ENCODE assay signal across 8 cellular contexts in genomic region chr4:76307670-76308014, GRCh38. TPM values are rescaled to one million over a fixed set of nuclear protein-coding genes. Genes with fewer than 3 reads are reported as not detected.
A peak's percentile ranks its signal among the peaks of the same experiment; 100 is the strongest.
DNase-seq lines count a peak whose midpoint lies in the region; ATAC-seq, FAIRE-seq and TF ChIP-seq lines count a peak whose summit lies in the region.

No MANE protein-coding gene starts in this region.

- no CpG with 5 or more reads among the region's 4 CpGs for WGBS in neuronal stem cell (ENCODE audit: extremely low coverage in 2 of 2, insufficient read length in 2 of 2, insufficient replicate concordance in 1 of 2), 2 donors

- no peak overlapping the region for H3K9ac ChIP-seq in neuronal stem cell (ENCODE audit: low read depth, low read length, poor library complexity)

- DNase-seq in RCC 7860 (ENCODE audit: low spot score) (peak; percentile 33), fibroblast of villous mesenchyme (ENCODE audit: low read depth) (no peak), neuronal stem cell (ENCODE audit: low spot score) (no peak), cerebellar cortex (ENCODE audit: low spot score) (no peak), pons (ENCODE audit: low spot score) (no peak)
- no peak for DNase-seq in stimulated activated CD4-positive, alpha-beta T cell treated with anti-CD3 and anti-CD28 coated beads, Interleukin-15, amount 100 ng/mL, for 24 hours
- no peak for DNase-seq in CD8-positive, alpha-beta T cell

- H3K9me3 Mint-ChIP-seq in CD8-positive, alpha-beta T cell: no peaks in the 10 kb centered on the region

- H3K4me2 ChIP-seq in neuronal stem cell (ENCODE audit: insufficient read depth, low read length, poor library complexity, severe bottlenecking): no peak overlapping the region

- H2AK5ac ChIP-seq in neuronal stem cell (ENCODE audit: low read depth, low read length): no peak overlapping the region

- no peak overlapping the region for H3K14ac ChIP-seq in neuronal stem cell (ENCODE audit: low read length)

- H3K4me1 ChIP-seq in neuronal stem cell (ENCODE audit: control insufficient read depth in 2 of 2, insufficient read depth in 1 of 2, low read depth in 1 of 2, low read length in 2 of 2): peaks cover 2 to 3% of the 10 kb centered on the region in 2 donors
- peaks cover 24% of the 10 kb centered on the region for H3K4me1 ChIP-seq in CD8-positive, alpha-beta T cell (ENCODE audit: insufficient read depth, low read length)

- H2BK120ac ChIP-seq in neuronal stem cell (ENCODE audit: low read depth, low read length): no peak overlapping the region

- no peak for TF ChIP-seq CTCF in C4-2B (conservative IDR thresholded peaks at IDR 0.05)
- TF ChIP-seq CTCF in fibroblast of villous mesenchyme (IDR thresholded peaks at IDR 0.05; ENCODE audit: insufficient read depth, low read depth, low read length): no peak
- no peak for TF ChIP-seq CTCF in CD8-positive, alpha-beta T cell (IDR thresholded peaks at IDR 0.05)

- no peak overlapping the region for H3K27ac Mint-ChIP-seq in CD8-positive, alpha-beta T cell

- no peaks in the 10 kb centered on the region for H3K9me3 ChIP-seq in neuronal stem cell (replicated peaks in 1 of 2; ENCODE audit: control insufficient read depth in 2 of 2, insufficient read depth in 1 of 2, low read depth in 1 of 2, low read length in 2 of 2)
- H3K9me3 ChIP-seq in CD8-positive, alpha-beta T cell (ENCODE audit: low read length): no peaks in the 10 kb centered on the region

- H3K4me1 Mint-ChIP-seq in CD8-positive, alpha-beta T cell (ENCODE audit: low read depth): peaks cover 21% of the 10 kb centered on the region

- H2AFZ ChIP-seq in neuronal stem cell (ENCODE audit: low read length): peak overlapping the region; percentile 98

- no peaks in the 10 kb centered on the region for H3K36me3 ChIP-seq in neuronal stem cell (replicated peaks in 1 of 2; ENCODE audit: control insufficient read depth in 2 of 2, insufficient read depth in 2 of 2, low read length in 2 of 2)
- H3K36me3 ChIP-seq in CD8-positive, alpha-beta T cell (ENCODE audit: insufficient read depth, low read length): no peaks in the 10 kb centered on the region

- no peaks in the 10 kb centered on the region for H3K36me3 Mint-ChIP-seq in CD8-positive, alpha-beta T cell

- H3K4me3 ChIP-seq in fibroblast of villous mesenchyme (ENCODE audit: low read depth, low read length) (peak overlapping the region; percentile 66), neuronal stem cell (ENCODE audit: low read length in 2 of 2) (no peak overlapping the region)
- H3K4me3 ChIP-seq in CD8-positive, alpha-beta T cell (ENCODE audit: low read depth, low read length): no peak overlapping the region

- no peak overlapping the region for H4K91ac ChIP-seq in neuronal stem cell (ENCODE audit: low read depth, low read length, poor library complexity)

- H3K4me3 Mint-ChIP-seq in CD8-positive, alpha-beta T cell: no peak overlapping the region

- H3K27me3 Mint-ChIP-seq in CD8-positive, alpha-beta T cell (ENCODE audit: low read depth): peaks cover 4% of the 10 kb centered on the region

- no peaks in the 10 kb centered on the region for H3K79me1 ChIP-seq in neuronal stem cell (ENCODE audit: low read depth, low read length)

- peaks cover 0 to 75% (median 6%) of the 10 kb centered on the region in 3 experiments for H3K27me3 ChIP-seq in neuronal stem cell (ENCODE audit: control insufficient read depth in 3 of 3, insufficient read depth in 3 of 3, low read depth in 1 of 3, low read length in 3 of 3)
- no peaks in the 10 kb centered on the region for H3K27me3 ChIP-seq in CD8-positive, alpha-beta T cell (ENCODE audit: insufficient read depth, low read length)

- H3K4ac ChIP-seq in neuronal stem cell (ENCODE audit: low read length): no peak overlapping the region

- FAIRE-seq in RCC 7860 (lab: Jason Lieb, UNC): peak; percentile 4

- no peak overlapping the region for H3K23ac ChIP-seq in neuronal stem cell (ENCODE audit: low read depth, low read length, poor library complexity)

- POLR2A ChIA-PET in CD8-positive, alpha-beta T cell (lab: Charles Lee): interaction anchor here (0.8 kb wide), 1 partner anchor 11 kb away, joined by 3 read pairs; no protein-coding TSS in a partner anchor

- ATAC-seq in CD8-positive, alpha-beta T cell: no peak

- H3K27ac ChIP-seq in C4-2B (peak overlapping the region; percentile 83; the same call in 1 of the 2 replicates), neuronal stem cell (replicated peaks; ENCODE audit: low read length) (no peak overlapping the region)
- no peak overlapping the region for H3K27ac ChIP-seq in CD8-positive, alpha-beta T cell (ENCODE audit: low read depth, low read length)

- no peak overlapping the region for H2BK12ac ChIP-seq in neuronal stem cell (ENCODE audit: low read length)

- H4K8ac ChIP-seq in neuronal stem cell (ENCODE audit: low read depth, low read length): no peak overlapping the region

- H2BK5ac ChIP-seq in neuronal stem cell (ENCODE audit: low read length): no peak overlapping the region

- intact Hi-C loops in CD8-positive, alpha-beta T cell (cut with DNase I, micrococcal nuclease): loop anchor here in 1 of 2 experiments (2.0 kb wide), 1 partner anchor 93 kb away; no protein-coding TSS in a partner anchor

- CTCF ChIA-PET in CD8-positive, alpha-beta T cell (lab: Charles Lee): interaction anchor here (1.0 to 1.4 kb wide), 2 partner anchors 71 to 127 kb away, joined by 3 to 5 read pairs; no protein-coding TSS in a partner anchor

- no peak overlapping the region for H2BK15ac ChIP-seq in neuronal stem cell (ENCODE audit: low read length)

- no peak overlapping the region for H3K18ac ChIP-seq in neuronal stem cell (ENCODE audit: low read length)

RNA-seq across cellular contexts. Expression of gene STBD1, which starts 1.1 kb away (rescaled TPM):
- total RNA-seq in fibroblast of villous mesenchyme: 5.8 and 6.9 TPM in 2 replicates
- 2.0 TPM for polyA plus RNA-seq in neuronal stem cell (2013, experiment 1 of 2)
- 2.1 TPM for polyA plus RNA-seq in neuronal stem cell (2013, experiment 2 of 2)
- not detected for total RNA-seq in CD8-positive, alpha-beta T cell

RNA-seq across cellular contexts. Expression of gene FAM47E, which starts 56.1 kb away (rescaled TPM):
- total RNA-seq in fibroblast of villous mesenchyme: 0.32 and 0.86 TPM in 2 replicates
- 7.5 TPM for polyA plus RNA-seq in neuronal stem cell (2013, experiment 1 of 2)
- polyA plus RNA-seq in neuronal stem cell (2013, experiment 2 of 2): 5.0 TPM
- total RNA-seq in CD8-positive, alpha-beta T cell: under 1 TPM; 0.19 to 0.44 TPM
